23 cellular contexts compared by ENCODE assay signal in genomic region chr9:132587484-132587858, GRCh38. TPM values are rescaled to one million over a fixed set of nuclear protein-coding genes. Genes with fewer than 3 reads are reported as not detected.
"Had no signal": no experiment of that assay in that cellular context is flagged by ENCODE, and none has a peak within 500 bp of the region (broad histone marks: within the 10 kb centered on the region; RNA-seq: fewer than 3 reads in every experiment).

No MANE protein-coding gene starts in this region.

- H3K9me3 ChIP-seq: breast epithelium, colonic mucosa, esophagus muscularis mucosa, gastrocnemius medialis, spleen, upper lobe of left lung had no signal

- H3K27ac ChIP-seq: breast epithelium, colonic mucosa, esophagus muscularis mucosa, gastrocnemius medialis, spleen, upper lobe of left lung, WERI-Rb-1 had no signal

- H3K4me3 ChIP-seq: breast epithelium, colonic mucosa, esophagus muscularis mucosa, gastrocnemius medialis, upper lobe of left lung had no signal

- DNase-seq: activated CD4-positive, alpha-beta T cell treated with anti-CD3 and anti-CD28 coated beads for 1 hour; activated T-cell treated with anti-CD3 and anti-CD28 coated beads, Interleukin-2, amount 50 U/mL, for 1 hour; colonic mucosa; gastrocnemius medialis; hippocampal formation; islet precursor cell; midbrain; spleen; stimulated activated CD4-positive, alpha-beta T cell treated with anti-CD3 and anti-CD28 coated beads, Interleukin-4, amount 100 ng/mL, for 24 hours; stimulated activated naive CD4-positive, alpha-beta T cell treated with Interleukin-2 at 50 U/mL for 16 hours; WERI-Rb-1 had no signal

- H3K36me3 ChIP-seq: breast epithelium, colonic mucosa, esophagus muscularis mucosa, gastrocnemius medialis, spleen, upper lobe of left lung, WERI-Rb-1 had no signal

- ATAC-seq: activated T-helper 17 cell treated with anti-CD3 and anti-CD28 coated beads, Interleukin-2, amount 50 U/mL, for 72 hours; gastrocnemius medialis; left cardiac atrium had no signal

- H3K4me1 ChIP-seq: breast epithelium, colonic mucosa, gastrocnemius medialis had no signal

RNA-seq across cellular contexts. Expression of gene BARHL1, which starts 5.1 kb away (rescaled TPM):
- total RNA-seq: activated naive CD4-positive, alpha-beta T cell treated with anti-CD3 and anti-CD28 coated beads, Interleukin-2, amount 50 U/mL, for 72 hours; activated T-helper 17 cell treated with anti-CD3 and anti-CD28 coated beads, Interleukin-2, amount 50 U/mL, for 72 hours; breast epithelium; colonic mucosa; dorsolateral prefrontal cortex; esophagus muscularis mucosa; gastrocnemius medialis; left cardiac atrium; liver; myocyte; omental fat pad; progenitor cell of endocrine pancreas; spleen; T-helper 2 cell treated with Interferon-gamma antibody and Interleukin-4, amounts not matched to agents 100 ng/mL and 5 ng/mL, for 36 hours; upper lobe of left lung had no signal
- polyA plus RNA-seq: liver, spleen had no signal
